ENCODE assay signal across 9 cellular contexts in genomic region chr12:102300824-102301461, GRCh38.
DNase-seq lines count a peak whose midpoint lies in the region; ATAC-seq and TF ChIP-seq lines count a peak whose summit lies in the region.
"Had no signal": no experiment of that assay in that cellular context is flagged by ENCODE, and none has a peak within 500 bp of the region (broad histone marks: within the 10 kb centered on the region; RNA-seq: fewer than 3 reads in every experiment).

No MANE protein-coding gene starts in this region.

- ATAC-seq in activated CD8-positive, alpha-beta memory T cell treated with anti-CD3 and anti-CD28 coated beads, Interleukin-2, amount 10 ng/mL, durations not matched to agents 7 days and 5 days, result peak; percentile 98
- ATAC-seq in GM21737 (IDR thresholded peaks at IDR 0.05; ENCODE audit: unreplicated experiment), result peak; percentile 78

- H3K9me3 ChIP-seq in esophagus muscularis mucosa, result peaks cover 0 to 16% (median 12%) of the 10 kb centered on the region in 4 donors

- CTCF ChIA-PET in activated CD8-positive, alpha-beta memory T cell treated with anti-CD3 and anti-CD28 coated beads, Interleukin-2, amount 10 ng/mL, durations not matched to agents 7 days and 5 days (lab: Charles Lee), result interaction anchor here (1.0 to 2.6 kb wide), 7 partner anchors 9 to 510 kb away, joined by 3 to 20 read pairs (median 3); no protein-coding TSS in a partner anchor

- no peaks in the 10 kb centered on the region for H3K36me3 ChIP-seq in esophagus muscularis mucosa

- TF ChIP-seq EP300 in esophagus muscularis mucosa (IDR thresholded peaks at IDR 0.05), result no peak

- H3K27me3 Mint-ChIP-seq in activated CD8-positive, alpha-beta memory T cell treated with anti-CD3 and anti-CD28 coated beads, Interleukin-2, amount 10 ng/mL, durations not matched to agents 7 days and 5 days, result peaks cover 13% of the 10 kb centered on the region

- H3K36me3 Mint-ChIP-seq in activated CD8-positive, alpha-beta memory T cell treated with anti-CD3 and anti-CD28 coated beads, Interleukin-2, amount 10 ng/mL, durations not matched to agents 7 days and 5 days, result no peaks in the 10 kb centered on the region

- no peak overlapping the region for H3K4me3 ChIP-seq in astrocyte of the cerebellum (ENCODE audit: low read depth, low read length)
- no peak overlapping the region for H3K4me3 ChIP-seq in esophagus muscularis mucosa

- intact Hi-C loops in esophagus muscularis mucosa (cut with DNase I), result no loop called here

- no peak overlapping the region for H3K27ac Mint-ChIP-seq in activated CD8-positive, alpha-beta memory T cell treated with anti-CD3 and anti-CD28 coated beads, Interleukin-2, amount 10 ng/mL, durations not matched to agents 7 days and 5 days
- H3K27ac Mint-ChIP-seq: stimulated activated naive CD8-positive, alpha-beta T cell treated with anti-CD3 and anti-CD28 coated beads, Interleukin-15, Interleukin-2, amounts not matched to agents 100 ng/mL and 50 ng/mL, for 24 hours had no signal

- DNase-seq in activated CD8-positive, alpha-beta memory T cell treated with anti-CD3 and anti-CD28 coated beads, Interleukin-2, amount 10 ng/mL, durations not matched to agents 7 days and 5 days, result peak; percentile 61
- no peak for DNase-seq in activated CD8-positive, alpha-beta memory T cell treated with anti-CD3 and anti-CD28 coated beads, Interleukin-2, amount 50 U/mL, for 4 hours
- DNase-seq in LoVo (ENCODE audit: low spot score), result peak; percentile 29
- no peak for DNase-seq in astrocyte of the cerebellum (ENCODE audit: low read depth)
- DNase-seq in mucosa of gallbladder (ENCODE audit: low spot score), result peak; percentile 24
- DNase-seq in esophagus muscularis mucosa (ENCODE audit: extremely low spot score), result no peak
- no peak for DNase-seq in stimulated activated CD4-positive, alpha-beta T cell treated with anti-CD3 and anti-CD28 coated beads, Interleukin-4, amount 100 ng/mL, for 1 hour

- in situ Hi-C loops in astrocyte of the cerebellum (cut with HindIII; ENCODE audit: low sequenced_read_pairs), result no loop called here

- no peak overlapping the region for H3K27ac ChIP-seq in esophagus muscularis mucosa (replicated peaks in 1 of 4)

- no peak for TF ChIP-seq POLR2A in esophagus muscularis mucosa (IDR thresholded peaks at IDR 0.05; ENCODE audit: low read depth)

- no peaks in the 10 kb centered on the region for H3K4me1 ChIP-seq in esophagus muscularis mucosa

- no peaks in the 10 kb centered on the region for H3K27me3 ChIP-seq in esophagus muscularis mucosa

- no peak overlapping the region for H3K4me3 Mint-ChIP-seq in activated CD8-positive, alpha-beta memory T cell treated with anti-CD3 and anti-CD28 coated beads, Interleukin-2, amount 10 ng/mL, durations not matched to agents 7 days and 5 days
- H3K4me3 Mint-ChIP-seq: stimulated activated naive CD8-positive, alpha-beta T cell treated with anti-CD3 and anti-CD28 coated beads, Interleukin-15, Interleukin-2, amounts not matched to agents 100 ng/mL and 50 ng/mL, for 24 hours had no signal

- peaks cover 15% of the 10 kb centered on the region for H3K4me1 Mint-ChIP-seq in activated CD8-positive, alpha-beta memory T cell treated with anti-CD3 and anti-CD28 coated beads, Interleukin-2, amount 10 ng/mL, durations not matched to agents 7 days and 5 days

- TF ChIP-seq CTCF in astrocyte of the cerebellum (IDR thresholded peaks at IDR 0.05; ENCODE audit: low read depth, low read length, missing control alignments) (peak; percentile 29), esophagus muscularis mucosa (IDR thresholded peaks at IDR 0.05) (no peak)

- H3K9me3 Mint-ChIP-seq in activated CD8-positive, alpha-beta memory T cell treated with anti-CD3 and anti-CD28 coated beads, Interleukin-2, amount 10 ng/mL, durations not matched to agents 7 days and 5 days (ENCODE audit: low read depth), result no peaks in the 10 kb centered on the region

Comparison
In these comparisons a context has a peak if more than half of its experiments do, and no peak if none do; other contexts are left out.
1. DNase-seq: peak in activated CD8-positive, alpha-beta memory T cell treated with anti-CD3 and anti-CD28 coated beads, Interleukin-2, amount 10 ng/mL, durations not matched to agents 7 days and 5 days (single experiment), LoVo (single experiment) and mucosa of gallbladder (single experiment); none in activated CD8-positive, alpha-beta memory T cell treated with anti-CD3 and anti-CD28 coated beads, Interleukin-2, amount 50 U/mL, for 4 hours (single experiment), astrocyte of the cerebellum (single experiment), esophagus muscularis mucosa (single experiment) and stimulated activated CD4-positive, alpha-beta T cell treated with anti-CD3 and anti-CD28 coated beads, Interleukin-4, amount 100 ng/mL, for 1 hour (single experiment).